Comparison of ENCODE assay signal across 8 cellular contexts in genomic region chr19:49869484-49870308, GRCh38. TPM values are rescaled to one million over a fixed set of nuclear protein-coding genes. Genes with fewer than 3 reads are reported as not detected.
DNase-seq lines count a peak whose midpoint lies in the region; ATAC-seq and TF ChIP-seq lines count a peak whose summit lies in the region.

No MANE protein-coding gene starts in this region.

- DNase-seq in NCI-H526 treated with DMSO at 0.1 percent for 48 hours (lab: John Stamatoyannopoulos, UW) (peak; percentile 99), coronary artery (ENCODE audit: low spot score) (peak; percentile 99), left colon (peak; percentile 95 to 97)
- peak; percentile 95 for DNase-seq in activated CD4-positive, alpha-beta T cell treated with anti-CD3 and anti-CD28 coated beads, Interleukin-2, amount 10 ng/mL, durations not matched to agents 7 days and 5 days
- DNase-seq in stimulated activated CD4-positive, alpha-beta T cell treated with anti-CD3 and anti-CD28 coated beads, Interleukin-1b, Interleukin-23, amount 100 ng/mL, for 4 hours (ENCODE audit: low read depth in 2 of 2): peak; percentile 75 to 78

- peaks cover 41% of the 10 kb centered on the region for H3K4me1 Mint-ChIP-seq in activated CD4-positive, alpha-beta T cell treated with anti-CD3 and anti-CD28 coated beads, Interleukin-2, amount 10 ng/mL, durations not matched to agents 7 days and 5 days

- peak overlapping the region; percentile 70 to 95 (median 82) for H3K27ac ChIP-seq in BLaER1 treated with 17β-estradiol and CSF1 and Interleukin-3, amounts not matched to agents 10 nM and 100 nM
- peak overlapping the region; percentile 79 to 96 for H3K27ac ChIP-seq in coronary artery

- TF ChIP-seq CTCF in coronary artery (IDR thresholded peaks at IDR 0.05): no peak

- peak; percentile 52 for ATAC-seq in GM19328 (IDR thresholded peaks at IDR 0.05; ENCODE audit: unreplicated experiment)
- peak; percentile 47 for ATAC-seq in HG03469 (IDR thresholded peaks at IDR 0.05; ENCODE audit: unreplicated experiment)
- peak; percentile 71 for ATAC-seq in left colon

- peak overlapping the region; percentile 76 to 86 (median 82) for H3K9ac ChIP-seq in BLaER1 treated with 17β-estradiol and CSF1 and Interleukin-3, amounts not matched to agents 10 nM and 100 nM

- POLR2A ChIA-PET in activated CD4-positive, alpha-beta T cell treated with anti-CD3 and anti-CD28 coated beads, Interleukin-2, amount 10 ng/mL, durations not matched to agents 7 days and 5 days (lab: Charles Lee): no interaction called here

- H3K4me1 ChIP-seq in BLaER1 treated with 17β-estradiol and CSF1 and Interleukin-3, amounts not matched to agents 10 nM and 100 nM: peaks cover 47 to 87% (median 68%) of the 10 kb centered on the region in 10 experiments

- H3K4me2 ChIP-seq in BLaER1 treated with 17β-estradiol and CSF1 and Interleukin-3, amounts not matched to agents 10 nM and 100 nM: peak overlapping the region; percentile 91 to 99 (median 97)

- no peaks in the 10 kb centered on the region for H3K27me3 ChIP-seq in BLaER1 treated with 17β-estradiol and CSF1 and Interleukin-3, amounts not matched to agents 10 nM and 100 nM

- peak overlapping the region; percentile 53 to 71 (median 62) for H3K4me3 ChIP-seq in BLaER1 treated with 17β-estradiol and CSF1 and Interleukin-3, amounts not matched to agents 10 nM and 100 nM
- peak overlapping the region; percentile 77 for H3K4me3 ChIP-seq in coronary artery

- intact Hi-C loops in left colon (cut with DNase I, micrococcal nuclease): no loop called here

- CTCF ChIA-PET in activated CD4-positive, alpha-beta T cell treated with anti-CD3 and anti-CD28 coated beads, Interleukin-2, amount 10 ng/mL, durations not matched to agents 7 days and 5 days (lab: Charles Lee): interaction anchor here (0.6 to 1.3 kb wide), 3 partner anchors 12 to 28 kb away, joined by 3 read pairs; no protein-coding TSS in a partner anchor

- H3K36me3 Mint-ChIP-seq in activated CD4-positive, alpha-beta T cell treated with anti-CD3 and anti-CD28 coated beads, Interleukin-2, amount 10 ng/mL, durations not matched to agents 7 days and 5 days (ENCODE audit: low read depth): peaks cover 18% of the 10 kb centered on the region

- H3K9me3 Mint-ChIP-seq in activated CD4-positive, alpha-beta T cell treated with anti-CD3 and anti-CD28 coated beads, Interleukin-2, amount 10 ng/mL, durations not matched to agents 7 days and 5 days: no peaks in the 10 kb centered on the region

- H3K4me3 Mint-ChIP-seq in activated CD4-positive, alpha-beta T cell treated with anti-CD3 and anti-CD28 coated beads, Interleukin-2, amount 10 ng/mL, durations not matched to agents 7 days and 5 days: no peak overlapping the region

- H3K27me3 Mint-ChIP-seq in activated CD4-positive, alpha-beta T cell treated with anti-CD3 and anti-CD28 coated beads, Interleukin-2, amount 10 ng/mL, durations not matched to agents 7 days and 5 days: no peaks in the 10 kb centered on the region

- H3K36me3 ChIP-seq in BLaER1 treated with 17β-estradiol and CSF1 and Interleukin-3, amounts not matched to agents 10 nM and 100 nM: peaks cover 4 to 46% (median 17%) of the 10 kb centered on the region in 11 experiments

- no peaks in the 10 kb centered on the region for H3K9me3 ChIP-seq in BLaER1 treated with 17β-estradiol and CSF1 and Interleukin-3, amounts not matched to agents 10 nM and 100 nM (replicated peaks in 1 of 11)

- peak overlapping the region; percentile 89 for H3K27ac Mint-ChIP-seq in activated CD4-positive, alpha-beta T cell treated with anti-CD3 and anti-CD28 coated beads, Interleukin-2, amount 10 ng/mL, durations not matched to agents 7 days and 5 days

- H4K20me1 ChIP-seq in BLaER1 treated with 17β-estradiol and CSF1 and Interleukin-3, amounts not matched to agents 10 nM and 100 nM: peaks cover 4 to 24% (median 20%) of the 10 kb centered on the region in 11 experiments; a peak in 20 of 22 replicates

RNA-seq across cellular contexts. Expression of gene PNKP, which starts 2.3 kb away (rescaled TPM):
- 100 to 1,000 TPM; 105 to 131 TPM for total RNA-seq in activated CD4-positive, alpha-beta T cell treated with anti-CD3 and anti-CD28 coated beads, Interleukin-2, amount 10 ng/mL, durations not matched to agents 7 days and 5 days
- 10 to 100 TPM; 62.3 to 76.7 TPM for total RNA-seq in left colon

RNA-seq across cellular contexts. Expression of gene AKT1S1, which starts 7.5 kb away (rescaled TPM):
- total RNA-seq in activated CD4-positive, alpha-beta T cell treated with anti-CD3 and anti-CD28 coated beads, Interleukin-2, amount 10 ng/mL, durations not matched to agents 7 days and 5 days: 10 to 100 TPM; 17.5 to 18.9 TPM
- 10 to 100 TPM; 30.3 to 43.3 TPM for total RNA-seq in left colon

RNA-seq across cellular contexts. Expression of gene TBC1D17, which starts 7.8 kb away (rescaled TPM):
- 10 to 100 TPM; 33.2 to 33.8 TPM for total RNA-seq in activated CD4-positive, alpha-beta T cell treated with anti-CD3 and anti-CD28 coated beads, Interleukin-2, amount 10 ng/mL, durations not matched to agents 7 days and 5 days
- total RNA-seq in left colon: 10 to 100 TPM; 32.8 to 36.4 TPM

RNA-seq across cellular contexts. Expression of gene PTOV1, which starts 18.7 kb away (rescaled TPM):
- 10 to 100 TPM; 60.7 to 76.8 TPM for total RNA-seq in activated CD4-positive, alpha-beta T cell treated with anti-CD3 and anti-CD28 coated beads, Interleukin-2, amount 10 ng/mL, durations not matched to agents 7 days and 5 days
- 10 to 100 TPM; 95.3 to 95.5 TPM for total RNA-seq in left colon

RNA-seq across cellular contexts. Expression of gene IL4I1, which starts 27.0 kb away (rescaled TPM):
- 1 to 10 TPM; 3.7 to 4.2 TPM for total RNA-seq in activated CD4-positive, alpha-beta T cell treated with anti-CD3 and anti-CD28 coated beads, Interleukin-2, amount 10 ng/mL, durations not matched to agents 7 days and 5 days
- 1 to 10 TPM in 1 of 2 donors, under 1 TPM in 1; 0.67 to 1.3 TPM for total RNA-seq in left colon

Comparison
In these comparisons a context has a peak if more than half of its experiments do, and no peak if none do; other contexts are left out.
1. Peak in every context shown above with its lines: DNase-seq, ATAC-seq, H3K4me3 ChIP-seq and H3K27ac ChIP-seq.